In the genomic region with DNA sequence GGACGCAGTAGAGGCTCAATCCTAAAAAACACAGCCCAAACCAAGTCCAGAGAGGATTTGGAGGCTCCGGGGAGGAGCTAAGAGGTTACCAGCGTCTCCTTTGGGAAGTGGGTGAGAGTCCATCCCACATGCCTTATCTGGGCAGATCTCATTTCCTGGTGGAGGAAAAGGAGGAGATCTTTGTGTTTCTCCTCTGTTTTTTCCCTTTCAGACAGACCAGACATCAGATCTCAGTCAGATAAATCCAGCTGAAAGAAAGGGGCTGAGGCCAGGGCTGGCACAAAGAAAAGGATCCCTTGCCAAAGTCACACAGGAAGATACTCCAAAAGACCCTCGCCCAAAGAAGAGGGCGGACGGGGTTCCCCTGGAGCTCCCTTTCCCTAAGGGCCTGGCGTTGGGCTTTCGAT, we compare ENCODE assay signal across 10 cellular contexts. TPM values are rescaled to one million over a fixed set of nuclear protein-coding genes. Genes with fewer than 3 reads are reported as not detected.
A peak's percentile ranks its signal among the peaks of the same experiment; 100 is the strongest.
DNase-seq lines count a peak whose midpoint lies in the region; ATAC-seq and TF ChIP-seq lines count a peak whose summit lies in the region.
"Had no signal": no experiment of that assay in that cellular context is flagged by ENCODE, and none has a peak within 500 bp of the region (broad histone marks: within the 10 kb centered on the region; RNA-seq: fewer than 3 reads in every experiment).

No MANE protein-coding gene starts in this region.

- H3K4me3 Mint-ChIP-seq in GM23338, result peak overlapping the region; percentile 73

- H3K4me1 ChIP-seq in GM23338 (ENCODE audit: insufficient read depth) (peaks cover 9% of the 10 kb centered on the region; the same call in 1 of the 2 replicates), adipocyte (ENCODE audit: control insufficient read depth, insufficient read depth, low read length) (peaks cover 12% of the 10 kb centered on the region), skeletal muscle tissue (ENCODE audit: control insufficient read depth in 3 of 3, insufficient read depth in 3 of 3, low read length in 3 of 3) (peaks cover 14 to 21% (median 19%) of the 10 kb centered on the region in 3 donors)

- no peak overlapping the region for H3K27ac ChIP-seq in GM23338 (ENCODE audit: low read depth)
- peak overlapping the region; percentile 91 for H3K27ac ChIP-seq in skeletal muscle tissue (ENCODE audit: low read depth, low read length)

- peaks cover 18% of the 10 kb centered on the region for H3K9me3 ChIP-seq in adipocyte (ENCODE audit: control insufficient read depth, low read length)
- H3K9me3 ChIP-seq in skeletal muscle tissue (ENCODE audit: control insufficient read depth in 3 of 3, low read length in 3 of 3), result peaks cover 0 to 3% (median 2%) of the 10 kb centered on the region in 3 donors

- H3K36me3 Mint-ChIP-seq in GM23338 (ENCODE audit: low read depth), result no peaks in the 10 kb centered on the region

- H3K4me1 Mint-ChIP-seq in GM23338, result peaks cover 2% of the 10 kb centered on the region; the same call in 1 of the 3 replicates

- H3K36me3 ChIP-seq in GM23338 (ENCODE audit: insufficient read depth), result no peaks in the 10 kb centered on the region
- no peaks in the 10 kb centered on the region for H3K36me3 ChIP-seq in adipocyte (ENCODE audit: control insufficient read depth, insufficient read depth, low read length, severe bottlenecking)
- H3K36me3 ChIP-seq in skeletal muscle tissue (ENCODE audit: control insufficient read depth in 3 of 3, insufficient read depth in 3 of 3, low read length in 3 of 3), result no peaks in the 10 kb centered on the region

- H2AFZ ChIP-seq in GM23338, result peak overlapping the region; percentile 91; the same call in 1 of the 2 replicates

- H3K4me3 ChIP-seq in GM23338 (peak overlapping the region; percentile 71), adipocyte (ENCODE audit: low read length) (peak overlapping the region; percentile 79), skeletal muscle tissue (ENCODE audit: low read length in 3 of 3) (peak overlapping the region in 2 of 3 donors; percentile 3 to 75)

- DNase-seq in GM23338 (ENCODE audit: low spot score) (no peak), adipocyte (ENCODE audit: low read depth) (no peak), left lobe of liver (ENCODE audit: low spot score) (peak; percentile 35), NCI-H774 (lab: John Stamatoyannopoulos, UW) (no peak), NCI-H1105 (lab: John Stamatoyannopoulos, UW) (no peak), NCI-H1930 (lab: John Stamatoyannopoulos, UW) (no peak)
- DNase-seq: activated CD4-positive, alpha-beta T cell treated with anti-CD3 and anti-CD28 coated beads for 36 hours; cortex of kidney had no signal

- H3K27ac Mint-ChIP-seq in GM23338, result no peak overlapping the region
- H3K27ac Mint-ChIP-seq: activated CD4-positive, alpha-beta T cell treated with anti-CD3 and anti-CD28 coated beads for 36 hours had no signal

- H3K9me2 ChIP-seq in GM23338 (ENCODE audit: insufficient read depth), result no peaks in the 10 kb centered on the region; the same call in 1 of the 2 replicates

- no peak for TF ChIP-seq CTCF in GM23338 (conservative IDR thresholded peaks at IDR 0.05; ENCODE audit: low read depth in 2 of 2)

- H4K20me1 ChIP-seq in GM23338 (replicated peaks; ENCODE audit: insufficient read depth), result no peaks in the 10 kb centered on the region

- peak overlapping the region; percentile 92 for H3K4me2 ChIP-seq in GM23338

- H3K27me3 ChIP-seq in GM23338 (ENCODE audit: insufficient read depth), result peaks cover 54% of the 10 kb centered on the region
- H3K27me3 ChIP-seq in adipocyte (replicated peaks; ENCODE audit: control insufficient read depth, insufficient read depth, low read length), result peaks cover 15% of the 10 kb centered on the region
- no peaks in the 10 kb centered on the region for H3K27me3 ChIP-seq in skeletal muscle tissue (ENCODE audit: control insufficient read depth in 3 of 3, insufficient read depth in 3 of 3, low read length in 3 of 3)

- H3K27me3 Mint-ChIP-seq in GM23338 (ENCODE audit: insufficient read depth, low read depth, poor library complexity), result peaks cover 16% of the 10 kb centered on the region

- H3K9me3 Mint-ChIP-seq in GM23338, result no peaks in the 10 kb centered on the region

- no peaks in the 10 kb centered on the region for H3K79me2 ChIP-seq in GM23338 (replicated peaks; ENCODE audit: insufficient read depth)

- ATAC-seq in GM23338, result no peak; the same call in 2 of the 3 replicates
- no peak for ATAC-seq in left lobe of liver
- no peak for ATAC-seq in GM19324 (IDR thresholded peaks at IDR 0.05; ENCODE audit: low FRiP score, unreplicated experiment)

- H3K9ac ChIP-seq in adipocyte (ENCODE audit: low read length), result peak overlapping the region; percentile 43
- peak overlapping the region; percentile 28 to 92 (median 64) for H3K9ac ChIP-seq in skeletal muscle tissue (ENCODE audit: low read depth in 1 of 3, low read length in 3 of 3)

- no peaks in the 10 kb centered on the region for H3F3A ChIP-seq in GM23338 (replicated peaks; ENCODE audit: low read depth)

TF ChIP-seq in GM23338, 12 proteins besides CTCF, POLR2A, EP300 and RAD21:
- no peak for TF ChIP-seq EZH2 (IDR thresholded peaks at IDR 0.05; ENCODE audit: low read depth, unreplicated experiment)
- TF ChIP-seq JUNB (IDR thresholded peaks at IDR 0.05; ENCODE audit: unreplicated experiment), result no peak
- no peak for TF ChIP-seq ZNF462 (CRISPR knock-in tag; IDR thresholded peaks at IDR 0.05)
- TF ChIP-seq EZH2phosphoT487 (IDR thresholded peaks at IDR 0.05; ENCODE audit: unreplicated experiment), result no peak
- no peak for TF ChIP-seq ZNF331 (CRISPR knock-in tag; IDR thresholded peaks at IDR 0.05; ENCODE audit: low read depth)
- TF ChIP-seq CREB1 (CRISPR knock-in tag; IDR thresholded peaks at IDR 0.05; ENCODE audit: low read depth), result no peak
- no peak for TF ChIP-seq ZNF114 (CRISPR knock-in tag; IDR thresholded peaks at IDR 0.05)

RNA-seq across cellular contexts. Expression of gene COMTD1, which starts 58.3 kb away (rescaled TPM):
- 39.6 and 40.0 TPM in 2 replicates for total RNA-seq in GM23338 (2014; rRNA removed; shearing (Covaris generic))
- polyA plus RNA-seq in GM23338 (2016; fragmentation: Nextera tagmentation; extraction: Ambion mirVana), result 46.7 and 54.1 TPM in 2 replicates
- 26.9 TPM for total RNA-seq in left lobe of liver
- 4.2 TPM for total RNA-seq in skeletal muscle tissue
